ENCODE assay signal across 1 cellular context in the genomic region with DNA sequence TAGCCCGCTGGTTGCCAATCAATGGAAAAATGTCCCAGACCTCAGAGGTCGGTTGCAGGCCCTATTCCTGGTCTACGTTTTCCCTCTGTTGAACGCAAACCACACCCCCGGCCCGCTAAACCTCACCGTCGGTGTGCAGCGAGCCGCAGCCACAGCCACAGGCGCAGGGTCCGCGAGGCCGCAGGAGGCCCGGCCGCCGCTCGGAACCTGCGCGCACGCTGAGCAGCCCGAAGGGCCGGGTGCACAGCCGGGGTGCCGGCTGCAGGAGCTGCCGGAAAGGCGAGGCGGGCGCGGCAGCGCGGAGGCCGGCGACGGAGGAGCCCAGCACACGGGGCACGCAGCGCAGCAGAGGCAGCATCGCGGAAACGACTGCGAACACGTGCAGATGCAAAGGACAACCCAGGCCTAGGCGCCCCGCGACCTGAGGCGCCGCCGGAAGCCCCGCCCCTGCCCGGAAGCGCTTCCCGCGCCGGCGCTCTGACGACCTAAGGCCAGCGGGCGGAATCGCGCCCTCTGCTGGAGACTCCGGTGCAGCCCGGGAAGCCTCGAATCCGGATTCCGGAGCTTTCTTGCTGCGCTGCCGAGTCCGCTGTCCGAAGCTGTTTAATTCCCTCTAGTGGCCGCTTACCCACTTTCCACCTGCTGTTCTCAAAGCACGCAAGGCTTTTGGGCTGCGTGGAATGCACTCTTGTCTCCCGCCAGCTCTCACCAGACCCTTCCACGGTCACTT.
A peak's percentile ranks its signal among the peaks of the same experiment; 100 is the strongest.
TF ChIP-seq lines count a peak whose summit lies in the region.

TSS of gene C1QBP (minus strand) at position 440 of the 730 bp plus-strand sequence. CDS start at position 358, 82 bp downstream.

TF ChIP-seq in HEK293, 187 proteins besides CTCF, POLR2A, EP300 and RAD21 (continued from another document and continues in another):
- TF ChIP-seq PRDM4 (tag by site-specific recombination; IDR thresholded peaks at IDR 0.05) (no peak), ZNF544 (tag by site-specific recombination; IDR thresholded peaks at IDR 0.05) (no peak), ZNF514 (tag by site-specific recombination; IDR thresholded peaks at IDR 0.05) (no peak), ZNF626 (tag by site-specific recombination; IDR thresholded peaks at IDR 0.05) (0 out of 2 replicates have a peak, but pooled peaks have one; percentile 11), ZNF280C (tag by site-specific recombination; IDR thresholded peaks at IDR 0.05) (no peak), ZNF248 (tag by site-specific recombination; IDR thresholded peaks at IDR 0.05) (no peak), ZNF76 (tag by site-specific recombination; IDR thresholded peaks at IDR 0.05; ENCODE audit: borderline replicate concordance, low read depth) (0 out of 2 replicates have a peak, but pooled peaks have one; percentile 37), KLF9 (tag by site-specific recombination; IDR thresholded peaks at IDR 0.05; ENCODE audit: low read depth) (peak; percentile 49; the same call in 1 of the 2 replicates), ZBTB8A (tag by site-specific recombination; IDR thresholded peaks at IDR 0.05) (0 out of 2 replicates have a peak, but pooled peaks have one; percentile 29), ZNF416 (tag by site-specific recombination; IDR thresholded peaks at IDR 0.05) (no peak), GLI4 (tag by site-specific recombination; IDR thresholded peaks at IDR 0.05) (no peak), ZBTB10 (tag by site-specific recombination; IDR thresholded peaks at IDR 0.05) (no peak), ZNF366 (tag by site-specific recombination; conservative IDR thresholded peaks at IDR 0.05) (no peak), ZNF677 (tag by site-specific recombination; IDR thresholded peaks at IDR 0.05) (0 out of 2 replicates have a peak, but pooled peaks have one; percentile 25), ZNF174 (tag by site-specific recombination; IDR thresholded peaks at IDR 0.05) (no peak), ZNF791 (tag by site-specific recombination; IDR thresholded peaks at IDR 0.05) (no peak), ZXDB (tag by site-specific recombination; IDR thresholded peaks at IDR 0.05) (peak; percentile 56; the same call in 1 of the 2 replicates), ZNF398 (tag by site-specific recombination; IDR thresholded peaks at IDR 0.05) (no peak), ZNF473 (tag by site-specific recombination; IDR thresholded peaks at IDR 0.05) (no peak), ZSCAN16 (tag by site-specific recombination; IDR thresholded peaks at IDR 0.05) (no peak), KLF7 (tag by site-specific recombination; IDR thresholded peaks at IDR 0.05; ENCODE audit: borderline replicate concordance) (no peak), ZNF10 (tag by site-specific recombination; IDR thresholded peaks at IDR 0.05) (no peak), ZBTB20 (tag by site-specific recombination; IDR thresholded peaks at IDR 0.05) (no peak; the same call in 1 of the 2 replicates), YY2 (tag by site-specific recombination; IDR thresholded peaks at IDR 0.05) (no peak), ZNF354C (tag by site-specific recombination; IDR thresholded peaks at IDR 0.05; ENCODE audit: borderline replicate concordance, low read depth) (no peak), ZNF155 (tag by site-specific recombination; IDR thresholded peaks at IDR 0.05) (no peak)
- TF ChIP-seq, protein P1, sequence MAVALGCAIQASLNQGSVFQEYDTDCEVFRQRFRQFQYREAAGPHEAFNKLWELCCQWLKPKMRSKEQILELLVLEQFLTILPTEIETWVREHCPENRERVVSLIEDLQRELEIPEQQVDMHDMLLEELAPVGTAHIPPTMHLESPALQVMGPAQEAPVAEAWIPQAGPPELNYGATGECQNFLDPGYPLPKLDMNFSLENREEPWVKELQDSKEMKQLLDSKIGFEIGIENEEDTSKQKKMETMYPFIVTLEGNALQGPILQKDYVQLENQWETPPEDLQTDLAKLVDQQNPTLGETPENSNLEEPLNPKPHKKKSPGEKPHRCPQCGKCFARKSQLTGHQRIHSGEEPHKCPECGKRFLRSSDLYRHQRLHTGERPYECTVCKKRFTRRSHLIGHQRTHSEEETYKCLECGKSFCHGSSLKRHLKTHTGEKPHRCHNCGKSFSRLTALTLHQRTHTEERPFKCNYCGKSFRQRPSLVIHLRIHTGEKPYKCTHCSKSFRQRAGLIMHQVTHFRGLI (tag by site-specific recombination; IDR thresholded peaks at IDR 0.05) = 0 out of 2 replicates have a peak, but pooled peaks have one; percentile 8
- TF ChIP-seq, protein P2, sequence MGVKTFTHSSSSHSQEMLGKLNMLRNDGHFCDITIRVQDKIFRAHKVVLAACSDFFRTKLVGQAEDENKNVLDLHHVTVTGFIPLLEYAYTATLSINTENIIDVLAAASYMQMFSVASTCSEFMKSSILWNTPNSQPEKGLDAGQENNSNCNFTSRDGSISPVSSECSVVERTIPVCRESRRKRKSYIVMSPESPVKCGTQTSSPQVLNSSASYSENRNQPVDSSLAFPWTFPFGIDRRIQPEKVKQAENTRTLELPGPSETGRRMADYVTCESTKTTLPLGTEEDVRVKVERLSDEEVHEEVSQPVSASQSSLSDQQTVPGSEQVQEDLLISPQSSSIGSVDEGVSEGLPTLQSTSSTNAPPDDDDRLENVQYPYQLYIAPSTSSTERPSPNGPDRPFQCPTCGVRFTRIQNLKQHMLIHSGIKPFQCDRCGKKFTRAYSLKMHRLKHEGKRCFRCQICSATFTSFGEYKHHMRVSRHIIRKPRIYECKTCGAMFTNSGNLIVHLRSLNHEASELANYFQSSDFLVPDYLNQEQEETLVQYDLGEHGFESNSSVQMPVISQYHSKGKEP (tag by site-specific recombination; IDR thresholded peaks at IDR 0.05) = no peak
- TF ChIP-seq, protein P3, sequence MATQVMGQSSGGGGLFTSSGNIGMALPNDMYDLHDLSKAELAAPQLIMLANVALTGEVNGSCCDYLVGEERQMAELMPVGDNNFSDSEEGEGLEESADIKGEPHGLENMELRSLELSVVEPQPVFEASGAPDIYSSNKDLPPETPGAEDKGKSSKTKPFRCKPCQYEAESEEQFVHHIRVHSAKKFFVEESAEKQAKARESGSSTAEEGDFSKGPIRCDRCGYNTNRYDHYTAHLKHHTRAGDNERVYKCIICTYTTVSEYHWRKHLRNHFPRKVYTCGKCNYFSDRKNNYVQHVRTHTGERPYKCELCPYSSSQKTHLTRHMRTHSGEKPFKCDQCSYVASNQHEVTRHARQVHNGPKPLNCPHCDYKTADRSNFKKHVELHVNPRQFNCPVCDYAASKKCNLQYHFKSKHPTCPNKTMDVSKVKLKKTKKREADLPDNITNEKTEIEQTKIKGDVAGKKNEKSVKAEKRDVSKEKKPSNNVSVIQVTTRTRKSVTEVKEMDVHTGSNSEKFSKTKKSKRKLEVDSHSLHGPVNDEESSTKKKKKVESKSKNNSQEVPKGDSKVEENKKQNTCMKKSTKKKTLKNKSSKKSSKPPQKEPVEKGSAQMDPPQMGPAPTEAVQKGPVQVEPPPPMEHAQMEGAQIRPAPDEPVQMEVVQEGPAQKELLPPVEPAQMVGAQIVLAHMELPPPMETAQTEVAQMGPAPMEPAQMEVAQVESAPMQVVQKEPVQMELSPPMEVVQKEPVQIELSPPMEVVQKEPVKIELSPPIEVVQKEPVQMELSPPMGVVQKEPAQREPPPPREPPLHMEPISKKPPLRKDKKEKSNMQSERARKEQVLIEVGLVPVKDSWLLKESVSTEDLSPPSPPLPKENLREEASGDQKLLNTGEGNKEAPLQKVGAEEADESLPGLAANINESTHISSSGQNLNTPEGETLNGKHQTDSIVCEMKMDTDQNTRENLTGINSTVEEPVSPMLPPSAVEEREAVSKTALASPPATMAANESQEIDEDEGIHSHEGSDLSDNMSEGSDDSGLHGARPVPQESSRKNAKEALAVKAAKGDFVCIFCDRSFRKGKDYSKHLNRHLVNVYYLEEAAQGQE (tag by site-specific recombination; IDR thresholded peaks at IDR 0.05) = peak; percentile 59
- TF ChIP-seq, protein P4, sequence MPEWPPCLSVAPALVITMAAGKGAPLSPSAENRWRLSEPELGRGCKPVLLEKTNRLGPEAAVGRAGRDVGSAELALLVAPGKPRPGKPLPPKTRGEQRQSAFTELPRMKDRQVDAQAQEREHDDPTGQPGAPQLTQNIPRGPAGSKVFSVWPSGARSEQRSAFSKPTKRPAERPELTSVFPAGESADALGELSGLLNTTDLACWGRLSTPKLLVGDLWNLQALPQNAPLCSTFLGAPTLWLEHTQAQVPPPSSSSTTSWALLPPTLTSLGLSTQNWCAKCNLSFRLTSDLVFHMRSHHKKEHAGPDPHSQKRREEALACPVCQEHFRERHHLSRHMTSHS (tag by site-specific recombination; IDR thresholded peaks at IDR 0.05) = no peak
- TF ChIP-seq, protein P5, sequence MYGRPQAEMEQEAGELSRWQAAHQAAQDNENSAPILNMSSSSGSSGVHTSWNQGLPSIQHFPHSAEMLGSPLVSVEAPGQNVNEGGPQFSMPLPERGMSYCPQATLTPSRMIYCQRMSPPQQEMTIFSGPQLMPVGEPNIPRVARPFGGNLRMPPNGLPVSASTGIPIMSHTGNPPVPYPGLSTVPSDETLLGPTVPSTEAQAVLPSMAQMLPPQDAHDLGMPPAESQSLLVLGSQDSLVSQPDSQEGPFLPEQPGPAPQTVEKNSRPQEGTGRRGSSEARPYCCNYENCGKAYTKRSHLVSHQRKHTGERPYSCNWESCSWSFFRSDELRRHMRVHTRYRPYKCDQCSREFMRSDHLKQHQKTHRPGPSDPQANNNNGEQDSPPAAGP (tag by site-specific recombination; IDR thresholded peaks at IDR 0.05) = peak; percentile 65
